Comparison of ENCODE assay signal across 11 cellular contexts in genomic region chr19:42497492-42498226, GRCh38. TPM values are rescaled to one million over a fixed set of nuclear protein-coding genes. Genes with fewer than 3 reads are reported as not detected.
A peak's percentile ranks its signal among the peaks of the same experiment; 100 is the strongest.
DNase-seq lines count a peak whose midpoint lies in the region; ATAC-seq, FAIRE-seq and TF ChIP-seq lines count a peak whose summit lies in the region.
"Had no signal": no experiment of that assay in that cellular context is flagged by ENCODE, and none has a peak within 500 bp of the region (broad histone marks: within the 10 kb centered on the region; RNA-seq: fewer than 3 reads in every experiment).

No MANE protein-coding gene starts in this region.

- peak; percentile 66 for ATAC-seq in HG03354 (IDR thresholded peaks at IDR 0.05; ENCODE audit: poor library complexity, severe bottlenecking, unreplicated experiment)
- ATAC-seq in stimulated activated memory B cell treated with anti-CD40 and anti-IgM and Interleukin-4, amounts not matched to agents 10 μg/mL and 1 μg/mL and 100 μg/mL, for 72 hours: peak; percentile 81
- ATAC-seq: naive thymus-derived CD4-positive, alpha-beta T cell; stimulated activated naive CD8-positive, alpha-beta T cell treated with anti-CD3 and anti-CD28 coated beads, Interleukin-15, Interleukin-2, amounts not matched to agents 100 U/mL and 50 U/mL, for 24 hours had no signal

- no peaks in the 10 kb centered on the region for H3K27me3 ChIP-seq in dorsolateral prefrontal cortex

- no peaks in the 10 kb centered on the region for H3K27me3 Mint-ChIP-seq in stimulated activated memory B cell treated with anti-CD40 and anti-IgM and Interleukin-4, amounts not matched to agents 10 μg/mL and 1 μg/mL and 100 μg/mL, for 72 hours
- H3K27me3 Mint-ChIP-seq: naive thymus-derived CD4-positive, alpha-beta T cell had no signal

- intact Hi-C loops in dorsolateral prefrontal cortex (cut with DNase I): no loop called here

- H3K27ac ChIP-seq in dorsolateral prefrontal cortex: peak overlapping the region in 51 of 59 donors; percentile 4 to 80 (median 60)

- H3K4me1 Mint-ChIP-seq in stimulated activated memory B cell treated with anti-CD40 and anti-IgM and Interleukin-4, amounts not matched to agents 10 μg/mL and 1 μg/mL and 100 μg/mL, for 72 hours: peaks cover 32% of the 10 kb centered on the region

- H3K4me3 ChIP-seq in dorsolateral prefrontal cortex: no peak overlapping the region

- H3K27ac Mint-ChIP-seq in stimulated activated memory B cell treated with anti-CD40 and anti-IgM and Interleukin-4, amounts not matched to agents 10 μg/mL and 1 μg/mL and 100 μg/mL, for 72 hours: peak overlapping the region; percentile 78
- H3K27ac Mint-ChIP-seq: endodermal cell had no signal

- no peak for FAIRE-seq in H54 (lab: Jason Lieb, UNC)

- H3K4me3 Mint-ChIP-seq in stimulated activated memory B cell treated with anti-CD40 and anti-IgM and Interleukin-4, amounts not matched to agents 10 μg/mL and 1 μg/mL and 100 μg/mL, for 72 hours: no peak overlapping the region
- H3K4me3 Mint-ChIP-seq: endodermal cell had no signal

- DNase-seq in GM19238 (ENCODE audit: insufficient read length, low spot score): peak; percentile 14
- no peak for DNase-seq in dorsolateral prefrontal cortex
- no peak for DNase-seq in GOT3 (lab: John Stamatoyannopoulos, UW)
- DNase-seq in H54 (ENCODE audit: insufficient read length, low spot score): no peak
- DNase-seq in NCI-H1417 (lab: John Stamatoyannopoulos, UW): no peak
- DNase-seq: activated CD4-positive, alpha-beta T cell treated with anti-CD3 and anti-CD28 coated beads for 4 hours; endodermal cell; naive thymus-derived CD4-positive, alpha-beta T cell; stimulated activated naive CD8-positive, alpha-beta T cell treated with anti-CD3 and anti-CD28 coated beads, Interleukin-15, Interleukin-2, amounts not matched to agents 100 U/mL and 50 U/mL, for 24 hours had no signal

- H3K9me3 Mint-ChIP-seq in stimulated activated memory B cell treated with anti-CD40 and anti-IgM and Interleukin-4, amounts not matched to agents 10 μg/mL and 1 μg/mL and 100 μg/mL, for 72 hours: no peaks in the 10 kb centered on the region
- H3K9me3 Mint-ChIP-seq: endodermal cell; naive thymus-derived CD4-positive, alpha-beta T cell had no signal

- TF ChIP-seq CTCF in dorsolateral prefrontal cortex (IDR thresholded peaks at IDR 0.05 in 54 of 56, conservative IDR thresholded peaks at IDR 0.05 in 2 of 56; ENCODE audit: low read depth in 1 of 56, partially characterized antibody in 56 of 56): no peak

- H3K36me3 Mint-ChIP-seq in stimulated activated memory B cell treated with anti-CD40 and anti-IgM and Interleukin-4, amounts not matched to agents 10 μg/mL and 1 μg/mL and 100 μg/mL, for 72 hours: no peaks in the 10 kb centered on the region

- no peak for TF ChIP-seq POLR2A in H54 (IDR thresholded peaks at IDR 0.05; ENCODE audit: low read depth, low read length)

RNA-seq across cellular contexts. Expression of gene CEACAM1, which starts 30.6 kb away (rescaled TPM):
- 1 to 10 TPM in 54 of 120 experiments, under 1 TPM in 50, not detected in 16; 0.16 to 4.1 (median 1.0) TPM for total RNA-seq in dorsolateral prefrontal cortex

RNA-seq across cellular contexts. Expression of gene CXCL17, which starts 54.9 kb away (rescaled TPM):
- not detected for total RNA-seq in dorsolateral prefrontal cortex
- total RNA-seq: naive thymus-derived CD4-positive, alpha-beta T cell had no signal
